2 cellular contexts compared by ENCODE assay signal in the genomic region with DNA sequence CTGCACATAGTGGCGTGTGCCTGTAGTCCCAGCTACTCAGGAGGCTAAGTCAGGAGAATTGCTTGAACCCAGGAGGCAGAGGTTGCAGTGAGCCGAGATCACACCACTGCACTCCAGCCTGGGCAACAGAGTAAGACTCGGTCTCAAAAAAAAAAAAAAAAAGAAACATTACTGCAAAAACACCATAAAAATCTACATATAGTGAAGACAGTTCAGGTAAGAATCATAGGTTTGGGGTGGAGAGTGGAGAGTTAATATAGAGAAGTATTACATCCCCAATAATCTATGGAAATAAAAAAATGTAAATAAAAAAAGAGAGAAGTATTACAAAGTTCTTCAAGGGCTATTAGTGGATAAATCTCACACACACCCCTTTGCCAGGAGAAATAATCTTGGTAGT.
TF ChIP-seq lines count a peak whose summit lies in the region.

No MANE protein-coding gene starts in this region.

TF ChIP-seq in HEK293, 187 proteins besides CTCF, POLR2A, EP300 and RAD21:
- TF ChIP-seq ZNF121 (tag by site-specific recombination; IDR thresholded peaks at IDR 0.05), result peak; percentile 67; the same call in 1 of the 2 replicates
- TF ChIP-seq, protein P1, sequence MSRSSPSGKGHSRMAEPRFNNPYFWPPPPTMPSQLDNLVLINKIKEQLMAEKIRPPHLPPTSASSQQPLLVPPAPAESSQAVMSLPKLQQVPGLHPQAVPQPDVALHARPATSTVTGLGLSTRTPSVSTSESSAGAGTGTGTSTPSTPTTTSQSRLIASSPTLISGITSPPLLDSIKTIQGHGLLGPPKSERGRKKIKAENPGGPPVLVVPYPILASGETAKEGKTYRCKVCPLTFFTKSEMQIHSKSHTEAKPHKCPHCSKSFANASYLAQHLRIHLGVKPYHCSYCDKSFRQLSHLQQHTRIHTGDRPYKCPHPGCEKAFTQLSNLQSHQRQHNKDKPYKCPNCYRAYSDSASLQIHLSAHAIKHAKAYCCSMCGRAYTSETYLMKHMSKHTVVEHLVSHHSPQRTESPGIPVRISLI (tag by site-specific recombination; IDR thresholded peaks at IDR 0.05), result peak; percentile 59; the same call in 1 of the 2 replicates
- TF ChIP-seq, protein P2, sequence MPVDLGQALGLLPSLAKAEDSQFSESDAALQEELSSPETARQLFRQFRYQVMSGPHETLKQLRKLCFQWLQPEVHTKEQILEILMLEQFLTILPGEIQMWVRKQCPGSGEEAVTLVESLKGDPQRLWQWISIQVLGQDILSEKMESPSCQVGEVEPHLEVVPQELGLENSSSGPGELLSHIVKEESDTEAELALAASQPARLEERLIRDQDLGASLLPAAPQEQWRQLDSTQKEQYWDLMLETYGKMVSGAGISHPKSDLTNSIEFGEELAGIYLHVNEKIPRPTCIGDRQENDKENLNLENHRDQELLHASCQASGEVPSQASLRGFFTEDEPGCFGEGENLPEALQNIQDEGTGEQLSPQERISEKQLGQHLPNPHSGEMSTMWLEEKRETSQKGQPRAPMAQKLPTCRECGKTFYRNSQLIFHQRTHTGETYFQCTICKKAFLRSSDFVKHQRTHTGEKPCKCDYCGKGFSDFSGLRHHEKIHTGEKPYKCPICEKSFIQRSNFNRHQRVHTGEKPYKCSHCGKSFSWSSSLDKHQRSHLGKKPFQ (tag by site-specific recombination; IDR thresholded peaks at IDR 0.05), result peak; percentile 12; the same call in 1 of the 2 replicates
- TF ChIP-seq ZNF510 (tag by site-specific recombination; IDR thresholded peaks at IDR 0.05; ENCODE audit: insufficient replicate concordance), result peak; percentile 37

TF ChIP-seq in WTC11, 78 proteins besides CTCF, POLR2A, EP300 and RAD21:
- 0 out of 2 replicates have a peak, but pooled peaks have one; percentile 17 for TF ChIP-seq ZNF121 (CRISPR knock-in tag; IDR thresholded peaks at IDR 0.05)
